ENCODE assay signal across 31 cellular contexts in the genomic region with DNA sequence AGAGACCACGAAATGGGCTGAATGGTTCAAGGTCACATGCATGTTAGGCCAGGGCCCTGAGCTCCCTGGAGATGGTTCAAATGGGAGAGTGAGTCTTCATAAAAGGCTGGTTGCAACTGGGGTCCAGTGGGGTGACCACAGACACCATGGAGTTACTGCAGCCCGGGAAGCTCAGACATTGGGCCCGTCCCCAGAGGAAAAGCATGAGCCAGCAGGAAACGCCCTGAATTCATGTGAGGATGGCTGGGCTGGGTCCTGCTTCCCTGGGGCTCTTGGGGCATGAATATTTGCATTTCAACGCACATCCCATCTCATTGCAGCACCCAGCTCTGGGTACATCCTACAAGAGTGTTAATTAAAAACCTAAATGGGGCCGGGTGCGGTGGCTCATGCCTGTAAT.
"Had no signal": no experiment of that assay in that cellular context is flagged by ENCODE, and none has a peak within 500 bp of the region (broad histone marks: within the 10 kb centered on the region; RNA-seq: fewer than 3 reads in every experiment).

No MANE protein-coding gene starts in this region.

- ATAC-seq: activated CD8-positive, alpha-beta T cell treated with anti-CD3 and anti-CD28 coated beads for 36 hours; activated T-cell treated with anti-CD3 and anti-CD28 coated beads, Interleukin-2, amount 50 U/mL, for 72 hours; activated T-helper 17 cell treated with anti-CD3 and anti-CD28 coated beads, Interleukin-2, amount 50 U/mL, for 72 hours; PC-3; Right ventricle myocardium inferior had no signal

- H3K36me3 ChIP-seq: brain microvascular endothelial cell, Peyer's patch had no signal

- H3K27me3 ChIP-seq: brain microvascular endothelial cell, Peyer's patch had no signal

- H3K4me1 ChIP-seq: Peyer's patch had no signal

- DNase-seq: activated B cell treated with CpG ODN at 0.5 μM for 24 hours; activated CD4-positive, alpha-beta T cell treated with anti-CD3 and anti-CD28 coated beads for 48 hours; activated CD4-positive, CD25-positive, alpha-beta regulatory T cell treated with anti-CD3 and anti-CD28 coated beads, Interleukin-2, amount 50 U/mL, for 72 hours; activated CD8-positive, alpha-beta T cell treated with anti-CD3 and anti-CD28 coated beads for 36 hours; activated effector memory CD4-positive, alpha-beta T cell treated with anti-CD3 and anti-CD28 coated beads, Interleukin-2, amount 50 U/mL, for 16 hours; activated naive CD4-positive, alpha-beta T cell; activated naive CD4-positive, alpha-beta T cell treated with anti-CD3 and anti-CD28 coated beads, Interleukin-2, amount 50 U/mL, for 16 hours; activated naive CD8-positive, alpha-beta T cell treated with anti-CD3 and anti-CD28 coated beads for 36 hours; activated T-cell treated with anti-CD3 and anti-CD28 coated beads, Interleukin-2, amount 50 U/mL, for 1 hour; activated T-cell treated with anti-CD3 and anti-CD28 coated beads, Interleukin-2, amount 50 U/mL, for 72 hours; amniotic stem cell; brain microvascular endothelial cell; Karpas-422; KBM-7; NCI-H1105; NCI-H1417 treated with DMSO at 0.1 percent for 48 hours; NCI-H187 treated with DMSO at 0.1 percent for 48 hours; NCI-H2081 treated with DMSO at 0.1 percent for 48 hours; NCI-H345; NCI-H748 treated with DMSO at 0.1 percent for 48 hours; NK-92 treated with Interleukin-12 subunit alpha and Interleukin-12 subunit beta, amount 100 ng/mL, for 24 hours; PC-3; RPMI8226; SW 1271; T-helper 1 cell; T-helper 2 cell; T-helper 9 cell had no signal

- H3K4me3 ChIP-seq: Peyer's patch had no signal

- H3K27ac ChIP-seq: brain microvascular endothelial cell, Peyer's patch, VCaP had no signal
